ENCODE assay signal across 1 cellular context in genomic region chr11:6473481-6474422, GRCh38.
A peak's percentile ranks its signal among the peaks of the same experiment; 100 is the strongest.
TF ChIP-seq lines count a peak whose summit lies in the region.

Gene TRIM3 (minus strand): TSS chr11:6473941. CDS start chr11:6465695, 8,246 bp downstream.

TF ChIP-seq in HepG2, 621 proteins besides CTCF, POLR2A, EP300 and RAD21 (continued from another document):
- TF ChIP-seq MAX (IDR thresholded peaks at IDR 0.05) (peak; percentile 35; the same call in 1 of the 2 replicates), TCF12 (IDR thresholded peaks at IDR 0.05) (no peak), TCF12 (CRISPR knock-in tag; IDR thresholded peaks at IDR 0.05) (0 out of 2 replicates have a peak, but pooled peaks have one; percentile 63), ZNF484 (CRISPR knock-in tag; IDR thresholded peaks at IDR 0.05; ENCODE audit: borderline replicate concordance, low read depth) (no peak), HNRNPLL (IDR thresholded peaks at IDR 0.05; ENCODE audit: low read depth, low read length, poor library complexity, severe bottlenecking) (peak; percentile 70), ZNF44 (CRISPR knock-in tag; IDR thresholded peaks at IDR 0.05) (no peak), SMARCE1 (IDR thresholded peaks at IDR 0.05; ENCODE audit: borderline replicate concordance) (no peak), NFYC (CRISPR knock-in tag; IDR thresholded peaks at IDR 0.05) (no peak), NCOA2 (CRISPR knock-in tag; IDR thresholded peaks at IDR 0.05) (no peak), ZNF251 (CRISPR knock-in tag; IDR thresholded peaks at IDR 0.05) (no peak), ATAD3A (CRISPR knock-in tag; IDR thresholded peaks at IDR 0.05) (no peak), ZBTB2 (CRISPR knock-in tag; IDR thresholded peaks at IDR 0.05; ENCODE audit: low read depth) (0 out of 2 replicates have a peak, but pooled peaks have one; percentile 44), FOSL2 (CRISPR knock-in tag; IDR thresholded peaks at IDR 0.05) (no peak), MXD1 (CRISPR knock-in tag; IDR thresholded peaks at IDR 0.05) (peak; percentile 52; the same call in 1 of the 2 replicates), ZFY (CRISPR knock-in tag; IDR thresholded peaks at IDR 0.05) (peak; percentile 72), GMEB2 (CRISPR knock-in tag; IDR thresholded peaks at IDR 0.05; ENCODE audit: low read depth) (no peak), DBP (CRISPR knock-in tag; IDR thresholded peaks at IDR 0.05; ENCODE audit: not compliant biosample characterization) (no peak), ZNF713 (CRISPR knock-in tag; IDR thresholded peaks at IDR 0.05) (no peak), SKI (IDR thresholded peaks at IDR 0.05; ENCODE audit: partially characterized antibody) (peak; percentile 24), E2F5 (CRISPR knock-in tag; conservative IDR thresholded peaks at IDR 0.05) (no peak), SPEN (CRISPR knock-in tag; IDR thresholded peaks at IDR 0.05; ENCODE audit: low read depth) (0 out of 2 replicates have a peak, but pooled peaks have one; percentile 21), DR1 (CRISPR knock-in tag; IDR thresholded peaks at IDR 0.05) (no peak), ZNF652 (CRISPR knock-in tag; IDR thresholded peaks at IDR 0.05; ENCODE audit: borderline replicate concordance, low read depth) (no peak), HIVEP1 (CRISPR knock-in tag; IDR thresholded peaks at IDR 0.05) (0 out of 2 replicates have a peak, but pooled peaks have one; percentile 40), ZFX (CRISPR knock-in tag; IDR thresholded peaks at IDR 0.05; ENCODE audit: low read depth) (peak; percentile 59)
